In the genomic region with DNA sequence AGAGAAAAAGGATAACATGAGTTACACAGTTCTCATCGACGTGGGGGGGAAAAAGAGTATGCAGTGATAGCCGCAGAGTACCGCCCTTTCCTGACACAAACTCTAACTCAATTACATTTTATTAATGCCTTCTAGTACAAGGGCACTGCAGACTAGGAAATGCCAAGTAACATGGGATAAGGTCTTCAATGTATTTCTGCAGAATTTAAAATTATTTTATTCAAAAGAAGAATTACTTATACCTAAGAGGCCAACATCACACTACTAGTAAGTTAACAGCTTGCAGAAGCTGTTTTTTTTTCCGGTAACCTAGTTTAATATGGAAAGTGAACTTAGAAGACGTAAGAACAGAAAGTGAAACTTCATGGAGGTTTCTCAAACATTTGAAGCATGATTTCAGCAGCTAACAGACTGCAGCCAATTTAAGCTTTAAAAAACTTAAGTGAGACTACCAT, we compare ENCODE assay signal across 9 cellular contexts. TPM values are rescaled to one million over a fixed set of nuclear protein-coding genes. Genes with fewer than 3 reads are reported as not detected.
A peak's percentile ranks its signal among the peaks of the same experiment; 100 is the strongest.
DNase-seq lines count a peak whose midpoint lies in the region; ATAC-seq and TF ChIP-seq lines count a peak whose summit lies in the region.
"Had no signal": no experiment of that assay in that cellular context is flagged by ENCODE, and none has a peak within 500 bp of the region (broad histone marks: within the 10 kb centered on the region; RNA-seq: fewer than 3 reads in every experiment).

No MANE protein-coding gene starts in this region.

- no peaks in the 10 kb centered on the region for H3K27me3 Mint-ChIP-seq in CD4-positive, alpha-beta T cell
- no peaks in the 10 kb centered on the region for H3K27me3 Mint-ChIP-seq in activated naive CD8-positive, alpha-beta T cell treated with anti-CD3 and anti-CD28 coated beads, Interleukin-2, amount 10 ng/mL, durations not matched to agents 7 days and 5 days

- peaks cover 51 to 54% of the 10 kb centered on the region in 2 donors for H3K36me3 ChIP-seq in muscle layer of duodenum (ENCODE audit: control insufficient read depth in 1 of 2, insufficient read depth in 2 of 2, low read length in 2 of 2)

- DNase-seq in CD4-positive, alpha-beta T cell: peak in 3 of 10 experiments; percentile 9 to 20 (median 15)
- DNase-seq in Jurkat, Clone E6-1 (ENCODE audit: low read depth, low spot score): peak; percentile 49
- DNase-seq in activated naive CD8-positive, alpha-beta T cell treated with anti-CD3 and anti-CD28 coated beads, Interleukin-2, amount 10 ng/mL, durations not matched to agents 7 days and 5 days: no peak
- no peak for DNase-seq in Ammon's horn (ENCODE audit: low spot score)
- DNase-seq in RWPE1 (ENCODE audit: low spot score): no peak
- DNase-seq in NCI-H1048 (lab: John Stamatoyannopoulos, UW): no peak

- peaks cover 14 to 35% of the 10 kb centered on the region in 2 donors for H3K4me1 ChIP-seq in muscle layer of duodenum (ENCODE audit: control insufficient read depth in 1 of 2, insufficient read depth in 2 of 2, low read length in 2 of 2)

- intact Hi-C loops in CD4-positive, alpha-beta T cell (cut with DNase I, micrococcal nuclease): loop anchor here (2.0 to 10.0 kb wide), 3 partner anchors 56 to 594 kb away; a partner anchor contains a TSS

- H3K4me1 Mint-ChIP-seq in CD4-positive, alpha-beta T cell (ENCODE audit: low read depth): peaks cover 58% of the 10 kb centered on the region
- peaks cover 41% of the 10 kb centered on the region for H3K4me1 Mint-ChIP-seq in activated naive CD8-positive, alpha-beta T cell treated with anti-CD3 and anti-CD28 coated beads, Interleukin-2, amount 10 ng/mL, durations not matched to agents 7 days and 5 days

- H3K27me3 ChIP-seq in CD4-positive, alpha-beta T cell (ENCODE audit: control insufficient read depth, insufficient read depth, low read length): no peaks in the 10 kb centered on the region
- H3K27me3 ChIP-seq in muscle layer of duodenum (ENCODE audit: low read depth, low read length): no peaks in the 10 kb centered on the region

- POLR2A ChIA-PET in CD4-positive, alpha-beta T cell (lab: Charles Lee): interaction anchor here (0.6 to 1.8 kb wide), 11 partner anchors 14 to 1785 kb away, joined by 3 to 8 read pairs (median 4); a partner anchor contains a TSS
- POLR2A ChIA-PET in activated naive CD8-positive, alpha-beta T cell treated with anti-CD3 and anti-CD28 coated beads, Interleukin-2, amount 10 ng/mL, durations not matched to agents 7 days and 5 days (lab: Charles Lee): interaction anchor here (0.6 to 3.5 kb wide), 6 partner anchors 53 to 619 kb away, joined by 3 to 12 read pairs (median 6); a partner anchor contains a TSS
- POLR2A ChIA-PET in RWPE1 (lab: Yijun Ruan, JAX; ENCODE audit: low non-redundant PET): interaction anchor here (0.5 kb wide), 1 partner anchor 226 kb away, joined by 4 read pairs; no protein-coding TSS in a partner anchor

- TF ChIP-seq CTCF in CD4-positive, alpha-beta T cell (IDR thresholded peaks at IDR 0.05): no peak
- no peak for TF ChIP-seq CTCF in RWPE1 (conservative IDR thresholded peaks at IDR 0.05; ENCODE audit: low read depth)

- peak; percentile 21 for ATAC-seq in CD4-positive, alpha-beta T cell (ENCODE audit: poor library complexity)
- ATAC-seq in activated naive CD8-positive, alpha-beta T cell treated with anti-CD3 and anti-CD28 coated beads, Interleukin-2, amount 10 ng/mL, durations not matched to agents 7 days and 5 days (ENCODE audit: low read depth): peak; percentile 12
- ATAC-seq in GM18870 (IDR thresholded peaks at IDR 0.05; ENCODE audit: unreplicated experiment): no peak

- peak overlapping the region; percentile 94 for H3K4me3 Mint-ChIP-seq in CD4-positive, alpha-beta T cell
- H3K4me3 Mint-ChIP-seq in activated naive CD8-positive, alpha-beta T cell treated with anti-CD3 and anti-CD28 coated beads, Interleukin-2, amount 10 ng/mL, durations not matched to agents 7 days and 5 days: peak overlapping the region; percentile 92

- H3K36me3 Mint-ChIP-seq in CD4-positive, alpha-beta T cell (ENCODE audit: low read depth): peaks cover 90% of the 10 kb centered on the region
- peaks cover 42% of the 10 kb centered on the region for H3K36me3 Mint-ChIP-seq in activated naive CD8-positive, alpha-beta T cell treated with anti-CD3 and anti-CD28 coated beads, Interleukin-2, amount 10 ng/mL, durations not matched to agents 7 days and 5 days

- peak overlapping the region; percentile 91 for H3K27ac Mint-ChIP-seq in CD4-positive, alpha-beta T cell
- H3K27ac Mint-ChIP-seq in activated naive CD8-positive, alpha-beta T cell treated with anti-CD3 and anti-CD28 coated beads, Interleukin-2, amount 10 ng/mL, durations not matched to agents 7 days and 5 days: peak overlapping the region; percentile 72

- H3K9me3 ChIP-seq in CD4-positive, alpha-beta T cell (ENCODE audit: control insufficient read depth, low read length): no peaks in the 10 kb centered on the region
- H3K9me3 ChIP-seq in muscle layer of duodenum (ENCODE audit: control insufficient read depth in 1 of 2, low read length in 2 of 2): no peaks in the 10 kb centered on the region

- peak overlapping the region; percentile 51 for H3K4me3 ChIP-seq in Jurkat, Clone E6-1 (ENCODE audit: low read length)
- peak overlapping the region; percentile 36 to 54 for H3K4me3 ChIP-seq in muscle layer of duodenum (ENCODE audit: low read depth in 1 of 2, low read length in 2 of 2)

- H3K27ac ChIP-seq in CD4-positive, alpha-beta T cell (ENCODE audit: low read depth, low read length): peak overlapping the region; percentile 96
- H3K27ac ChIP-seq in muscle layer of duodenum (ENCODE audit: low read length) (peak overlapping the region; percentile 46), RWPE1 (no peak overlapping the region)

- CTCF ChIA-PET in CD4-positive, alpha-beta T cell (lab: Charles Lee): no interaction called here
- CTCF ChIA-PET in RWPE1 (lab: Yijun Ruan, JAX): no interaction called here

- no peaks in the 10 kb centered on the region for H3K9me3 Mint-ChIP-seq in CD4-positive, alpha-beta T cell
- no peaks in the 10 kb centered on the region for H3K9me3 Mint-ChIP-seq in activated naive CD8-positive, alpha-beta T cell treated with anti-CD3 and anti-CD28 coated beads, Interleukin-2, amount 10 ng/mL, durations not matched to agents 7 days and 5 days

RNA-seq across cellular contexts. Expression of a gene that starts 3.9 kb away (rescaled TPM):
- total RNA-seq in CD4-positive, alpha-beta T cell: 10 to 100 TPM; 36.1 to 37.7 TPM
- 21.6 TPM for polyA plus RNA-seq in Jurkat, Clone E6-1 (2012; ENCODE audit: insufficient read depth, insufficient read length)
- total RNA-seq in activated naive CD8-positive, alpha-beta T cell treated with anti-CD3 and anti-CD28 coated beads, Interleukin-2, amount 10 ng/mL, durations not matched to agents 7 days and 5 days: 10 to 100 TPM; 64.0 to 69.4 TPM

RNA-seq across cellular contexts. Expression of a gene that starts 55.8 kb away (rescaled TPM):
- total RNA-seq in CD4-positive, alpha-beta T cell: 10 to 100 TPM; 12.4 to 12.8 TPM
- 45.3 TPM for polyA plus RNA-seq in Jurkat, Clone E6-1 (2012; ENCODE audit: insufficient read depth, insufficient read length)
- 10 to 100 TPM; 31.3 to 32.5 TPM for total RNA-seq in activated naive CD8-positive, alpha-beta T cell treated with anti-CD3 and anti-CD28 coated beads, Interleukin-2, amount 10 ng/mL, durations not matched to agents 7 days and 5 days

RNA-seq across cellular contexts. Expression of a gene that starts 59.1 kb away (rescaled TPM):
- not detected for total RNA-seq in CD4-positive, alpha-beta T cell
- polyA plus RNA-seq in Jurkat, Clone E6-1 (2012; ENCODE audit: insufficient read depth, insufficient read length): not detected
- not detected for total RNA-seq in activated naive CD8-positive, alpha-beta T cell treated with anti-CD3 and anti-CD28 coated beads, Interleukin-2, amount 10 ng/mL, durations not matched to agents 7 days and 5 days
- total RNA-seq: T-helper 1 cell treated with Interleukin-12 subunit alpha and Interleukin-12 subunit beta and Interleukin-4 antibody, amounts not matched to agents 30 ng/mL and 1 ng/mL, for 36 hours had no signal
